Comparison of ENCODE assay signal across 1 cellular context in genomic region chr13:24181991-24182702, GRCh38.
TF ChIP-seq lines count a peak whose summit lies in the region.

No MANE protein-coding gene starts in this region.

TF ChIP-seq in HepG2, 621 proteins besides CTCF, POLR2A, EP300 and RAD21 (continued from another document and continues in another):
- TF ChIP-seq HMGXB3 (CRISPR knock-in tag; IDR thresholded peaks at IDR 0.05; ENCODE audit: borderline replicate concordance) (no peak), SP1 (IDR thresholded peaks at IDR 0.05) (no peak), SP1 (CRISPR knock-in tag; IDR thresholded peaks at IDR 0.05) (no peak), BATF2 (CRISPR knock-in tag; IDR thresholded peaks at IDR 0.05) (no peak), CBX5 (CRISPR knock-in tag; IDR thresholded peaks at IDR 0.05; ENCODE audit: borderline replicate concordance) (peak; percentile 48; the same call in 1 of the 2 replicates), HOMEZ (CRISPR knock-in tag; IDR thresholded peaks at IDR 0.05; ENCODE audit: low read depth) (0 out of 2 replicates have a peak, but pooled peaks have one; percentile 28), ARNT (IDR thresholded peaks at IDR 0.05) (no peak), CEBPG (CRISPR knock-in tag; IDR thresholded peaks at IDR 0.05) (0 out of 2 replicates have a peak, but pooled peaks have one; percentile 2), RBFOX2 (IDR thresholded peaks at IDR 0.05; ENCODE audit: low read depth, low read length) (no peak), GTF2F1 (IDR thresholded peaks at IDR 0.05; ENCODE audit: low read length) (no peak), ZNF619 (CRISPR knock-in tag; IDR thresholded peaks at IDR 0.05) (no peak), MXD3 (CRISPR knock-in tag; IDR thresholded peaks at IDR 0.05) (no peak), KAT2B (IDR thresholded peaks at IDR 0.05; ENCODE audit: borderline replicate concordance, low read depth, low read length) (no peak), NKX3-1 (CRISPR knock-in tag; IDR thresholded peaks at IDR 0.05) (no peak), ZNF354B (CRISPR knock-in tag; IDR thresholded peaks at IDR 0.05) (no peak), CBFB (CRISPR knock-in tag; IDR thresholded peaks at IDR 0.05) (no peak), TCF12 (IDR thresholded peaks at IDR 0.05) (no peak), TCF12 (CRISPR knock-in tag; IDR thresholded peaks at IDR 0.05) (no peak), ZXDC (CRISPR knock-in tag; IDR thresholded peaks at IDR 0.05) (no peak), ZNF451 (CRISPR knock-in tag; IDR thresholded peaks at IDR 0.05) (no peak), TARDBP (CRISPR knock-in tag; IDR thresholded peaks at IDR 0.05) (no peak; the same call in 1 of the 2 replicates), ZNF562 (CRISPR knock-in tag; IDR thresholded peaks at IDR 0.05; ENCODE audit: borderline replicate concordance) (no peak), ZMYM2 (CRISPR knock-in tag; IDR thresholded peaks at IDR 0.05) (peak; percentile 89), SMYD3 (CRISPR knock-in tag; IDR thresholded peaks at IDR 0.05) (no peak), E2F1 (CRISPR knock-in tag; IDR thresholded peaks at IDR 0.05) (no peak), ELF3 (CRISPR knock-in tag; IDR thresholded peaks at IDR 0.05) (peak; percentile 34; the same call in 1 of the 2 replicates), POGZ (CRISPR knock-in tag; IDR thresholded peaks at IDR 0.05) (peak; percentile 79), ZNF253 (CRISPR knock-in tag; IDR thresholded peaks at IDR 0.05; ENCODE audit: borderline replicate concordance) (no peak), WIZ (CRISPR knock-in tag; IDR thresholded peaks at IDR 0.05) (no peak), GMEB2 (CRISPR knock-in tag; IDR thresholded peaks at IDR 0.05; ENCODE audit: low read depth) (no peak), ZKSCAN5 (CRISPR knock-in tag; IDR thresholded peaks at IDR 0.05) (peak; percentile 93), KAT7 (CRISPR knock-in tag; IDR thresholded peaks at IDR 0.05; ENCODE audit: borderline replicate concordance) (peak; percentile 55), ZNF460 (CRISPR knock-in tag; IDR thresholded peaks at IDR 0.05; ENCODE audit: borderline replicate concordance) (no peak), ZNF10 (CRISPR knock-in tag; IDR thresholded peaks at IDR 0.05; ENCODE audit: borderline replicate concordance, low read depth) (no peak), ZC3H13 (CRISPR knock-in tag; IDR thresholded peaks at IDR 0.05) (no peak), PBX2 (CRISPR knock-in tag; IDR thresholded peaks at IDR 0.05) (no peak), HNRNPLL (IDR thresholded peaks at IDR 0.05; ENCODE audit: low read depth, low read length, poor library complexity, severe bottlenecking) (no peak), RFXANK (CRISPR knock-in tag; IDR thresholded peaks at IDR 0.05) (no peak), KLF9 (CRISPR knock-in tag; IDR thresholded peaks at IDR 0.05; ENCODE audit: low read depth) (no peak), ZNF772 (CRISPR knock-in tag; IDR thresholded peaks at IDR 0.05) (0 out of 2 replicates have a peak, but pooled peaks have one; percentile 58), ZBTB10 (CRISPR knock-in tag; IDR thresholded peaks at IDR 0.05; ENCODE audit: borderline replicate concordance) (no peak), SOX13 (IDR thresholded peaks at IDR 0.05) (no peak), SOX13 (CRISPR knock-in tag; conservative IDR thresholded peaks at IDR 0.05 in 1 of 2, IDR thresholded peaks at IDR 0.05 in 1 of 2) (no peak; a peak in 1 of 4 replicates), ZNF362 (CRISPR knock-in tag; IDR thresholded peaks at IDR 0.05; ENCODE audit: borderline replicate concordance) (no peak)
